Comparison of ENCODE assay signal across 1 cellular context in genomic region chr2:55848096-55848495, GRCh38.
TF ChIP-seq lines count a peak whose summit lies in the region.

No MANE protein-coding gene starts in this region.

TF ChIP-seq in HCT116, 20 proteins besides CTCF, POLR2A, EP300 and RAD21 (continued from another document):
- TF ChIP-seq ATF3 (IDR thresholded peaks at IDR 0.05) (no peak), EGR1 (IDR thresholded peaks at IDR 0.05; ENCODE audit: low read depth) (no peak), YY1 (IDR thresholded peaks at IDR 0.05; ENCODE audit: extremely low read depth, insufficient replicate concordance, low read depth, low read length) (no peak), SP1 (IDR thresholded peaks at IDR 0.05; ENCODE audit: low read depth) (no peak), ELF1 (IDR thresholded peaks at IDR 0.05; ENCODE audit: borderline replicate concordance, low read depth) (no peak), POLR2AphosphoS5 (IDR thresholded peaks at IDR 0.05; ENCODE audit: low read depth, low read length) (no peak), CEBPB (IDR thresholded peaks at IDR 0.05; ENCODE audit: low read depth) (no peak), TCF7L2 (IDR thresholded peaks at IDR 0.05; ENCODE audit: borderline replicate concordance, extremely low read depth, insufficient read depth, insufficient read length) (no peak), ZFX (IDR thresholded peaks at IDR 0.05) (no peak), ZBTB33 (IDR thresholded peaks at IDR 0.05; ENCODE audit: extremely low read depth, insufficient replicate concordance, low read length) (no peak), SRF (IDR thresholded peaks at IDR 0.05; ENCODE audit: low read depth) (no peak), EZH2phosphoT487 (IDR thresholded peaks at IDR 0.05; ENCODE audit: borderline replicate concordance) (no peak), MAX (IDR thresholded peaks at IDR 0.05) (no peak), CBX3 (IDR thresholded peaks at IDR 0.05; ENCODE audit: low read depth) (no peak), FOSL1 (IDR thresholded peaks at IDR 0.05; ENCODE audit: low read depth) (no peak), ZNF274 (IDR thresholded peaks at IDR 0.05; ENCODE audit: low read depth, low read length) (no peak)
